ENCODE assay signal across 22 cellular contexts in genomic region chr1:143680304-143680703, GRCh38.
"Had no signal": no experiment of that assay in that cellular context is flagged by ENCODE, and none has a peak within 500 bp of the region (broad histone marks: within the 10 kb centered on the region; RNA-seq: fewer than 3 reads in every experiment).

No MANE protein-coding gene starts in this region.

- H3K36me3 ChIP-seq: esophagus squamous epithelium, gastrocnemius medialis, heart right ventricle, left lung, lower lobe of right lung had no signal

- H3K9me3 ChIP-seq: esophagus squamous epithelium, gastrocnemius medialis, heart right ventricle, left lung, lower lobe of right lung, mucosa of descending colon had no signal

- DNase-seq: cortex of kidney; effector CD8-positive, alpha-beta T cell; effector memory CD8-positive, alpha-beta T cell; endodermal cell; erythroblast; esophagus squamous epithelium; foreskin fibroblast; foreskin melanocyte; gastrocnemius medialis; glutamatergic neuron; head of caudate nucleus; heart right ventricle; hippocampal formation; left cardiac atrium; left lung; left ventricle myocardium superior; lower lobe of right lung; mesenchymal stem cell; mucosa of descending colon; naive B cell had no signal

- H3K27ac ChIP-seq: epithelial cell of prostate, esophagus squamous epithelium, gastrocnemius medialis, heart right ventricle, left lung, lower lobe of right lung had no signal

- H3K4me3 ChIP-seq: esophagus squamous epithelium, gastrocnemius medialis, heart right ventricle, left lung, lower lobe of right lung, mucosa of descending colon had no signal

- H3K27me3 ChIP-seq: esophagus squamous epithelium, gastrocnemius medialis had no signal

- H3K4me1 ChIP-seq: esophagus squamous epithelium, gastrocnemius medialis, heart right ventricle, left lung, lower lobe of right lung had no signal

- ATAC-seq: effector memory CD8-positive, alpha-beta T cell; esophagus mucosa; gastrocnemius medialis; heart right ventricle; left cardiac atrium; left lung; left ventricle myocardium superior; lower lobe of right lung; mucosa of descending colon had no signal
